Comparison of ENCODE assay signal across 33 cellular contexts in the genomic region with DNA sequence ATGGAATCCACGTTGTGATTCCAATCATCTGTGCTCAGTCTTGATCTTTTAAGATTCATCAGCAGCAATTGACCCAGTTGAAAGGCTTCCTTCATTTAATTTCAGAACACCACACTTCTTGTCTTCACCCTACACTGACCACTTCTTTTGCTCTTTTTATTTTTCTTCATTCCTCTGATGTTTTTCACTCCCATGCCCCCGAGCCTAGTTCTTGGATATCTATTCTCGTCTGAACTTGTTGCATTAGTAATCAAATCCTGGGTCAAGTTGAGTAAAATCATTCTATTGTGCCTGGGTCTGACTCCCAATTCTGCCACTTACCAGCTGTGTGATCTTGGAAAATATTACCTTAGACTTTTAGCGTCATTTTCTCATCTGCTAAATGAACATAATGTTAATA.
"Had no signal": no experiment of that assay in that cellular context is flagged by ENCODE, and none has a peak within 500 bp of the region (broad histone marks: within the 10 kb centered on the region; RNA-seq: fewer than 3 reads in every experiment).

No MANE protein-coding gene starts in this region.

- H3K4me1 ChIP-seq: SJCRH30 had no signal

- DNase-seq: activated B cell treated with CpG ODN at 0.5 μM for 24 hours; activated CD4-positive, alpha-beta memory T cell treated with anti-CD3 and anti-CD28 coated beads for 36 hours; activated CD4-positive, alpha-beta T cell treated with anti-CD3 and anti-CD28 coated beads for 4 hours; activated CD4-positive, alpha-beta T cell treated with anti-CD3 and anti-CD28 coated beads, Interleukin-2, amount 50 U/mL, for 1 hour; activated CD4-positive, CD25-positive, alpha-beta regulatory T cell treated with anti-CD3 and anti-CD28 coated beads, Interleukin-2, amount 50 U/mL, for 72 hours; activated CD8-positive, alpha-beta memory T cell treated with anti-CD3 and anti-CD28 coated beads, Interleukin-2, amount 50 U/mL, for 4 hours; activated effector memory CD4-positive, alpha-beta T cell treated with anti-CD3 and anti-CD28 coated beads, Interleukin-2, amount 50 U/mL, for 16 hours; activated naive CD4-positive, alpha-beta T cell; activated naive CD4-positive, alpha-beta T cell treated with anti-CD3 and anti-CD28 coated beads, Interleukin-2, amount 50 U/mL, for 16 hours; activated naive CD8-positive, alpha-beta T cell treated with anti-CD3 and anti-CD28 coated beads for 36 hours; activated T-cell treated with anti-CD3 and anti-CD28 coated beads, Interleukin-2, amount 50 U/mL, for 48 hours; amniotic stem cell; aorta; brain microvascular endothelial cell; Karpas-422; KBM-7; MG63; NCI-H1048; NCI-H1105 treated with DMSO at 0.1 percent for 48 hours; NCI-H1436; NCI-H1694; NCI-H1930; NCI-H2081 treated with DMSO at 0.1 percent for 48 hours; NCI-H510A; NCI-H526; NCI-H748 treated with DMSO at 0.1 percent for 48 hours; PC-9; SHP77; SJCRH30; SK-N-SH; T-cell; T-helper 17 cell had no signal

- H3K9me3 ChIP-seq: MG63, SJCRH30, SK-N-SH had no signal

- H3K27ac ChIP-seq: brain microvascular endothelial cell, PC-9, SJCRH30, VCaP had no signal

- H3K36me3 ChIP-seq: brain microvascular endothelial cell, MG63, SJCRH30 had no signal

- H3K27me3 ChIP-seq: brain microvascular endothelial cell, MG63, SJCRH30 had no signal

- H3K4me3 ChIP-seq: MG63, PC-9, SJCRH30 had no signal
